Comparison of ENCODE assay signal across 8 cellular contexts in genomic region chrX:96684339-96685204, GRCh38. TPM values are rescaled to one million over a fixed set of nuclear protein-coding genes. Genes with fewer than 3 reads are reported as not detected.
DNase-seq lines count a peak whose midpoint lies in the region; ATAC-seq and TF ChIP-seq lines count a peak whose summit lies in the region.

Gene DIAPH2, plus strand, starts transcription at chrX:96684842.

- H3K36me3 Mint-ChIP-seq in activated T-cell treated with anti-CD3 and anti-CD28 coated beads, Interleukin-2, amount 50 U/mL, for 24 hours (ENCODE audit: low read depth) = peaks cover 2% of the 10 kb centered on the region

- H3K4me1 ChIP-seq in NT2/D1 (ENCODE audit: insufficient read depth, insufficient read length) = no peaks in the 10 kb centered on the region
- H3K4me1 ChIP-seq in esophagus muscularis mucosa = peaks cover 0 to 31% (median 24%) of the 10 kb centered on the region in 4 donors

- H3K4me3 Mint-ChIP-seq in activated T-cell treated with anti-CD3 and anti-CD28 coated beads, Interleukin-2, amount 50 U/mL, for 24 hours = peak within 1 kb of the TSS; percentile 89

- CTCF ChIA-PET in AG04450 (lab: Charles Lee) = interaction anchor here (1.1 kb wide), 1 partner anchor 312 kb away, joined by 3 read pairs; no protein-coding TSS in a partner anchor

- TF ChIP-seq CTCF in AG04450 (IDR thresholded peaks at IDR 0.05; ENCODE audit: low read depth, low read length) = peak; percentile 19; the same call in 1 of the 2 replicates
- TF ChIP-seq CTCF in esophagus muscularis mucosa (IDR thresholded peaks at IDR 0.05) = peak in 1 of 3 experiments; percentile 43

- TF ChIP-seq POLR2A in esophagus muscularis mucosa (IDR thresholded peaks at IDR 0.05; ENCODE audit: low read depth) = no peak

- no peaks in the 10 kb centered on the region for H3K9me3 Mint-ChIP-seq in activated T-cell treated with anti-CD3 and anti-CD28 coated beads, Interleukin-2, amount 50 U/mL, for 24 hours

- H3K9me3 ChIP-seq in AG04450 (ENCODE audit: control insufficient read depth, insufficient read depth, low read length) (no peaks in the 10 kb centered on the region), NT2/D1 (ENCODE audit: insufficient read depth, low read length) (no peaks in the 10 kb centered on the region), esophagus muscularis mucosa (no peaks in the 10 kb centered on the region)

- DNase-seq in AG04450 (ENCODE audit: low read depth, low spot score) (peak; percentile 33), NT2/D1 (ENCODE audit: low read depth, low spot score) (peak; percentile 60), esophagus muscularis mucosa (ENCODE audit: extremely low spot score) (peak; percentile 92), myocyte (ENCODE audit: low read depth) (peak; percentile 76)
- peak; percentile 77 for DNase-seq in activated T-cell treated with anti-CD3 and anti-CD28 coated beads, Interleukin-2, amount 50 U/mL, for 24 hours
- peak; percentile 37 for DNase-seq in stimulated activated CD8-positive, alpha-beta memory T cell treated with anti-CD3 and anti-CD28 coated beads, Interleukin-7, amount 100 ng/mL, for 24 hours (ENCODE audit: low read depth)

- intact Hi-C loops in esophagus muscularis mucosa (cut with DNase I) = loop anchor here (5.0 kb wide), 1 partner anchor 312 kb away; no protein-coding TSS in a partner anchor

- H3K27me3 Mint-ChIP-seq in activated T-cell treated with anti-CD3 and anti-CD28 coated beads, Interleukin-2, amount 50 U/mL, for 24 hours = peaks cover 29% of the 10 kb centered on the region

- H3K27me3 ChIP-seq in AG04450 (ENCODE audit: control insufficient read depth, insufficient read depth, low read length) (no peaks in the 10 kb centered on the region), NT2/D1 (ENCODE audit: insufficient read depth, insufficient read length) (no peaks in the 10 kb centered on the region), esophagus muscularis mucosa (peaks cover 0 to 3% (median 0%) of the 10 kb centered on the region in 4 donors)

- H3K36me3 ChIP-seq in NT2/D1 (ENCODE audit: insufficient read depth, insufficient read length, low read length) (no peaks in the 10 kb centered on the region), esophagus muscularis mucosa (no peaks in the 10 kb centered on the region)

- H3K27ac Mint-ChIP-seq in activated T-cell treated with anti-CD3 and anti-CD28 coated beads, Interleukin-2, amount 50 U/mL, for 24 hours = peak within 1 kb of the TSS; percentile 94

- peak within 1 kb of the TSS; percentile 74 for H3K9ac ChIP-seq in NT2/D1 (ENCODE audit: insufficient read length, low read depth)

- peaks cover 35% of the 10 kb centered on the region for H3K4me1 Mint-ChIP-seq in activated T-cell treated with anti-CD3 and anti-CD28 coated beads, Interleukin-2, amount 50 U/mL, for 24 hours (ENCODE audit: low read depth)

- peak; percentile 74 for ATAC-seq in GM18873 (IDR thresholded peaks at IDR 0.05; ENCODE audit: low FRiP score, unreplicated experiment)
- ATAC-seq in HG03135 (IDR thresholded peaks at IDR 0.05; ENCODE audit: unreplicated experiment) = peak; percentile 83

- H3K4me3 ChIP-seq in AG04450 (ENCODE audit: low read depth, low read length) = peak within 1 kb of the TSS; percentile 67
- peak within 1 kb of the TSS; percentile 72 for H3K4me3 ChIP-seq in NT2/D1 (ENCODE audit: insufficient read length, low read depth)
- H3K4me3 ChIP-seq in esophagus muscularis mucosa = peak within 1 kb of the TSS; percentile 70 to 75 (median 72)

- no peak for TF ChIP-seq EP300 in esophagus muscularis mucosa (IDR thresholded peaks at IDR 0.05)

- 10% methylated on average over 46 of the region's 57 CpGs for WGBS in esophagus muscularis mucosa

- H3K27ac ChIP-seq in AG04450 (ENCODE audit: low read depth, low read length) = peak within 1 kb of the TSS; percentile 61
- H3K27ac ChIP-seq in esophagus muscularis mucosa (replicated peaks in 1 of 4) = peak within 1 kb of the TSS; percentile 82 to 88 (median 86)

- POLR2A ChIA-PET in AG04450 (lab: Yijun Ruan, JAX) = no interaction called here

RNA-seq across cellular contexts. Expression of gene DIAPH2, which starts in this region (rescaled TPM):
- polyA plus RNA-seq in AG04450 (2011; rRNA removed) = 6.8 and 10.6 TPM in 2 replicates
- 10.6 and 17.4 TPM in 2 replicates for polyA minus RNA-seq in AG04450 (2011; rRNA and poly(A)+ RNA removed)
- total RNA-seq in esophagus muscularis mucosa (10 to 100 TPM; 41.8 to 64.5 (median 54.5) TPM), myocyte (6.3 and 6.4 TPM in 2 replicates)
- 1.6 TPM for polyA plus RNA-seq in myocyte (2012)

Comparison
In these comparisons a context has a peak if more than half of its experiments do, and no peak if none do; other contexts are left out.
1. Peak in every context shown above with its lines: DNase-seq, ATAC-seq, H3K4me3 ChIP-seq and H3K27ac ChIP-seq.
2. DNase-seq: peak in every context shown above with its lines; median percentile 92 in esophagus muscularis mucosa; 77 in activated T-cell treated with anti-CD3 and anti-CD28 coated beads, Interleukin-2, amount 50 U/mL, for 24 hours; 76 in myocyte; 60 in NT2/D1; 37 in stimulated activated CD8-positive, alpha-beta memory T cell treated with anti-CD3 and anti-CD28 coated beads, Interleukin-7, amount 100 ng/mL, for 24 hours; 33 in AG04450.